In genomic region chr3:53816430-53816829, GRCh38 we compare ENCODE assay signal across 17 cellular contexts. TPM values are rescaled to one million over a fixed set of nuclear protein-coding genes. Genes with fewer than 3 reads are reported as not detected.
"Had no signal": no experiment of that assay in that cellular context is flagged by ENCODE, and none has a peak within 500 bp of the region (broad histone marks: within the 10 kb centered on the region; RNA-seq: fewer than 3 reads in every experiment).

No MANE protein-coding gene starts in this region.

- H3K27ac ChIP-seq: cardiac muscle cell, epithelial cell of prostate, pancreas, skin epidermis, WERI-Rb-1 had no signal

- H3K27me3 ChIP-seq: cardiac muscle cell, pancreas had no signal

- ATAC-seq: activated CD8-positive, alpha-beta T cell treated with anti-CD3 and anti-CD28 coated beads for 36 hours; effector memory CD8-positive, alpha-beta T cell; left lobe of liver; mucosa of descending colon; naive thymus-derived CD4-positive, alpha-beta T cell; pancreas; T-helper 17 cell had no signal

- H3K9me3 ChIP-seq: mucosa of descending colon, pancreas had no signal

- DNase-seq: activated CD8-positive, alpha-beta T cell treated with anti-CD3 and anti-CD28 coated beads for 36 hours; activated naive CD4-positive, alpha-beta T cell; activated T-cell treated with anti-CD3 and anti-CD28 coated beads, Interleukin-2, amount 50 U/mL, for 48 hours; effector memory CD8-positive, alpha-beta T cell; mammary epithelial cell; mucosa of descending colon; pancreas; stimulated activated CD4-positive, alpha-beta T cell treated with anti-CD3 and anti-CD28 coated beads, Interleukin-15, amount 100 ng/mL, for 24 hours; stimulated activated CD4-positive, alpha-beta T cell treated with anti-CD3 and anti-CD28 coated beads, Interleukin-4, amount 100 ng/mL, for 1 hour; stimulated activated naive CD4-positive, alpha-beta T cell; T-helper 17 cell; WERI-Rb-1 had no signal

- H3K36me3 ChIP-seq: WERI-Rb-1 had no signal

RNA-seq across cellular contexts. Expression of gene IL17RB, which starts 29.9 kb away (rescaled TPM):
- total RNA-seq: activated CD8-positive, alpha-beta T cell treated with anti-CD3 and anti-CD28 coated beads for 36 hours had no signal
